In genomic region chr17:46744441-46744840, GRCh38 we compare ENCODE assay signal across 22 cellular contexts.
"Had no signal": no experiment of that assay in that cellular context is flagged by ENCODE, and none has a peak within 500 bp of the region (broad histone marks: within the 10 kb centered on the region; RNA-seq: fewer than 3 reads in every experiment).

No MANE protein-coding gene starts in this region.

- H3K27ac ChIP-seq: coronary artery, dorsolateral prefrontal cortex, esophagus muscularis mucosa, foreskin keratinocyte, gastroesophageal sphincter, heart left ventricle, hepatocyte, left lung, lower lobe of right lung had no signal

- ATAC-seq: foreskin keratinocyte, gastroesophageal sphincter, heart left ventricle, left cardiac atrium, left lung, left ventricle myocardium superior, lower lobe of right lung had no signal

- H3K27me3 ChIP-seq: dorsolateral prefrontal cortex, esophagus muscularis mucosa, foreskin keratinocyte, gastroesophageal sphincter, heart left ventricle, hepatocyte, left lung had no signal

- H3K9me3 ChIP-seq: esophagus muscularis mucosa, gastroesophageal sphincter, heart left ventricle, left lung, lower lobe of right lung had no signal

- FAIRE-seq: colon, endothelial cell of umbilical vein, frontal cortex, islet of Langerhans, keratinocyte had no signal

- H3K4me2 ChIP-seq: hepatocyte had no signal

- H3K79me2 ChIP-seq: hepatocyte had no signal

- H3K4me3 ChIP-seq: coronary artery, dorsolateral prefrontal cortex, esophagus muscularis mucosa, gastroesophageal sphincter, heart left ventricle, hepatocyte, left lung, lower lobe of right lung had no signal

- H3K4me1 ChIP-seq: esophagus muscularis mucosa, gastroesophageal sphincter, left lung, lower lobe of right lung had no signal

- DNase-seq: dermis blood vessel endothelial cell; dorsolateral prefrontal cortex; effector CD4-positive, alpha-beta T cell; effector memory CD4-positive, alpha-beta T cell; foreskin keratinocyte; heart left ventricle; hypothalamus; left cardiac atrium; left lung; left ventricle myocardium superior; lower lobe of right lung; mesenchymal stem cell; midbrain had no signal

- H2AFZ ChIP-seq: hepatocyte had no signal
